Comparison of ENCODE assay signal across 34 cellular contexts in genomic region chr20:18767676-18768075, GRCh38. TPM values are rescaled to one million over a fixed set of nuclear protein-coding genes. Genes with fewer than 3 reads are reported as not detected.
"Had no signal": no experiment of that assay in that cellular context is flagged by ENCODE, and none has a peak within 500 bp of the region (broad histone marks: within the 10 kb centered on the region; RNA-seq: fewer than 3 reads in every experiment).

No MANE protein-coding gene starts in this region.

- H3K9me3 ChIP-seq: left lung, lower lobe of right lung, neutrophil, ovary, right atrium auricular region, right lobe of liver, suprapubic skin, thoracic aorta, tibial artery, upper lobe of right lung had no signal

- H3K36me3 ChIP-seq: neutrophil, ovary, right atrium auricular region had no signal

- ATAC-seq: left colon; left lung; lower lobe of right lung; naive thymus-derived CD8-positive, alpha-beta T cell; stimulated activated naive B cell treated with anti-CD40 and anti-IgM and Interleukin-4, amounts not matched to agents 10 μg/mL and 1 μg/mL and 100 μg/mL, for 72 hours; upper lobe of right lung had no signal

- DNase-seq: hypothalamus; immature natural killer cell; left colon; left lung; lower lobe of right lung; mammary epithelial cell; mesenchymal stem cell; naive thymus-derived CD8-positive, alpha-beta T cell; occipital lobe; ovary; right lobe of liver; stimulated activated CD4-positive, alpha-beta T cell treated with anti-CD3 and anti-CD28 coated beads, Interleukin-12 subunit alpha, Interleukin-12 subunit beta, amount 100 ng/mL, for 4 hours; stimulated activated CD4-positive, alpha-beta T cell treated with anti-CD3 and anti-CD28 coated beads, Interleukin-15, amount 100 ng/mL, for 24 hours; stimulated activated CD4-positive, alpha-beta T cell treated with anti-CD3 and anti-CD28 coated beads, Interleukin-2, amount 100 ng/mL, for 24 hours; stimulated activated CD4-positive, alpha-beta T cell treated with anti-CD3 and anti-CD28 coated beads, Interleukin-4, amount 100 ng/mL, for 1 hour; stimulated activated naive B cell treated with anti-CD40 and anti-IgM and Interleukin-4, amounts not matched to agents 10 μg/mL and 1 μg/mL and 100 μg/mL, for 72 hours; tibial artery; trophoblast cell; upper lobe of right lung had no signal

- H3K4me3 ChIP-seq: left lung, lower lobe of right lung, ovary, right atrium auricular region, right lobe of liver, suprapubic skin, thoracic aorta, tibial artery, upper lobe of right lung had no signal

- H3K4me1 ChIP-seq: left lung, lower lobe of right lung, right atrium auricular region, right lobe of liver, suprapubic skin, tibial artery, upper lobe of right lung had no signal

- H3K27ac ChIP-seq: left lung, lower lobe of right lung, neutrophil, ovary, right atrium auricular region, right lobe of liver, suprapubic skin, thoracic aorta, tibial artery, upper lobe of right lung had no signal

- FAIRE-seq: islet of Langerhans, kidney, urothelium cell line had no signal

- H3K27me3 ChIP-seq: left lung, neutrophil, ovary, right atrium auricular region, right lobe of liver, suprapubic skin, tibial artery, upper lobe of right lung had no signal

RNA-seq across cellular contexts. Expression of gene SCP2D1, which starts 45.9 kb away (rescaled TPM):
- total RNA-seq: kidney; left colon; left lung; liver; lower lobe of right lung; mammary epithelial cell; mucosa of gallbladder; naive thymus-derived CD8-positive, alpha-beta T cell; neural crest cell; occipital lobe; ovary; progenitor cell of endocrine pancreas; pulmonary artery endothelial cell; renal cortical epithelial cell; right atrium auricular region; right lobe of liver; skeletal muscle tissue; subcutaneous adipose tissue; suprapubic skin; thoracic aorta; upper lobe of right lung had no signal
- polyA plus RNA-seq: immature natural killer cell; liver; mammary epithelial cell; naive thymus-derived CD8-positive, alpha-beta T cell; ovary had no signal
